ENCODE assay signal across 17 cellular contexts in genomic region chr7:90841759-90842429, GRCh38.
DNase-seq lines count a peak whose midpoint lies in the region; ATAC-seq, FAIRE-seq and TF ChIP-seq lines count a peak whose summit lies in the region.
"Had no signal": no experiment of that assay in that cellular context is flagged by ENCODE, and none has a peak within 500 bp of the region (broad histone marks: within the 10 kb centered on the region; RNA-seq: fewer than 3 reads in every experiment).

No MANE protein-coding gene starts in this region.

- H3K4me1 ChIP-seq in GM12878 (ENCODE audit: control insufficient read depth, insufficient read depth, low read length) (no peaks in the 10 kb centered on the region), psoas muscle (peaks cover 32% of the 10 kb centered on the region)

- SMC1A ChIA-PET in GM12878 (lab: Charles Lee; ENCODE audit: uncharacterized antibody, unreplicated experiment), result interaction anchor here (1.2 to 3.8 kb wide), 8 partner anchors 8 to 193 kb away, joined by 4 to 27 read pairs (median 7); no protein-coding TSS in a partner anchor

- 0 out of 2 replicates have a peak overlapping the region, but pooled peaks have one; percentile 9 for H3K9ac ChIP-seq in GM12878 (ENCODE audit: control insufficient read depth, insufficient read depth, low read length)

- DNase-seq in GM12878 (ENCODE audit: low read depth, low spot score) (no peak), psoas muscle (no peak), activated T-cell treated with anti-CD3 and anti-CD28 coated beads for 4 hours (no peak), foreskin fibroblast (no peak)
- DNase-seq: AML-193; CD4-positive, CD25-positive, alpha-beta regulatory T cell; DMS53; HCEC 1CT; NCI-H1092; NCI-H1694 treated with DMSO at 0.1 percent for 48 hours; NCI-H510A; SHP77 treated with DMSO at 0.1 percent for 48 hours had no signal

- no peak for FAIRE-seq in GM12878 (lab: Jason Lieb, UNC)
- FAIRE-seq: HTR-8/SVneo had no signal

- ATAC-seq in GM18868 (IDR thresholded peaks at IDR 0.05; ENCODE audit: unreplicated experiment) (peak; percentile 38), HG03175 (IDR thresholded peaks at IDR 0.05; ENCODE audit: unreplicated experiment) (peak; percentile 46), GM12878 (no peak; the same call in 1 of the 3 replicates), psoas muscle (peak; percentile 44 to 87 (median 73)), GM19397 (IDR thresholded peaks at IDR 0.05; ENCODE audit: unreplicated experiment) (no peak), GM19324 (IDR thresholded peaks at IDR 0.05; ENCODE audit: low FRiP score, unreplicated experiment) (no peak)

- POLR2A ChIA-PET in GM12878 (lab: Charles Lee), result no interaction called here

- H3K36me3 ChIP-seq in GM12878 (ENCODE audit: control insufficient read depth in 2 of 2, insufficient read depth in 2 of 2, low read length in 1 of 2) (no peaks in the 10 kb centered on the region), psoas muscle (ENCODE audit: insufficient read depth in 1 of 2, low read depth in 1 of 2) (no peaks in the 10 kb centered on the region)

- H3K4me3 ChIP-seq in GM12878 (no peak overlapping the region), psoas muscle (peak overlapping the region; percentile 5), foreskin fibroblast (ENCODE audit: low read depth in 1 of 2, low read length in 2 of 2) (no peak overlapping the region)

- TF ChIP-seq CTCF in GM12878 (IDR thresholded peaks at IDR 0.05 in 2 of 3, conservative IDR thresholded peaks at IDR 0.05 in 1 of 3; ENCODE audit: control insufficient read depth in 2 of 3, extremely low read depth in 1 of 3, insufficient read depth in 1 of 3, low read depth in 3 of 3, low read length in 3 of 3), result no peak
- no peak for TF ChIP-seq CTCF in psoas muscle (IDR thresholded peaks at IDR 0.05)
- TF ChIP-seq CTCF in foreskin fibroblast (IDR thresholded peaks at IDR 0.05; ENCODE audit: low read depth, low read length), result no peak

- CTCF ChIA-PET in GM12878 (lab: Yijun Ruan, JAX), result interaction anchor here (0.8 to 5.0 kb wide), 2 partner anchors 11 to 24 kb away, joined by 3 to 35 read pairs; no protein-coding TSS in a partner anchor

- no peak for TF ChIP-seq RAD21 in GM12878 (IDR thresholded peaks at IDR 0.05; ENCODE audit: insufficient read depth, low read depth, low read length)

- 56% methylated on average over 4 of the region's 4 CpGs for WGBS in GM12878 (ENCODE audit: insufficient coverage, insufficient replicate concordance, low lambda C conversion rate, missing lambda C conversion rate)
- WGBS in psoas muscle, 3 donors, result 56 to 58% (median 58%) methylated on average over 4 of the region's 4 CpGs

- no peak for TF ChIP-seq EP300 in GM12878 (IDR thresholded peaks at IDR 0.05; ENCODE audit: borderline replicate concordance in 1 of 2, control insufficient read depth in 1 of 2, low read depth in 2 of 2, low read length in 2 of 2)

- no TSS peak for BruUV-seq in GM12878 (replicated peaks; lab: Mats Ljungman, UMichigan)

- H3K9me3 ChIP-seq in GM12878 (replicated peaks; ENCODE audit: control insufficient read depth, insufficient read depth, low read length), result peaks cover 2% of the 10 kb centered on the region; the same call in 2 of the 3 replicates
- peaks cover 8% of the 10 kb centered on the region for H3K9me3 ChIP-seq in psoas muscle

- H3K4me2 ChIP-seq in GM12878 (ENCODE audit: control insufficient read depth, insufficient read depth), result peak overlapping the region; percentile 53

- intact Hi-C loops in GM12878 (cut with micrococcal nuclease; ENCODE audit: unreplicated experiment) (no loop called here), psoas muscle (cut with DNase I) (no loop called here)

- H3K27ac ChIP-seq in GM12878 (ENCODE audit: control insufficient read depth, insufficient read depth), result no peak overlapping the region; the same call in 1 of the 2 replicates
- peak overlapping the region; percentile 70 for H3K27ac ChIP-seq in psoas muscle

- no peaks in the 10 kb centered on the region for H4K20me1 ChIP-seq in GM12878 (ENCODE audit: control insufficient read depth, insufficient read depth)

- H2AFZ ChIP-seq in GM12878 (ENCODE audit: control insufficient read depth, low read depth, low read length), result peak overlapping the region; percentile 61

- TF ChIP-seq POLR2A in GM12878 (IDR thresholded peaks at IDR 0.05; ENCODE audit: low read depth, low read length), result no peak

- in situ Hi-C loops in GM12878 (cut with MboI), result no loop called here

- H3K79me2 ChIP-seq in GM12878 (ENCODE audit: control insufficient read depth, insufficient read depth, low read length), result no peaks in the 10 kb centered on the region

- H3K27me3 ChIP-seq in GM12878 (replicated peaks in 1 of 2; ENCODE audit: control insufficient read depth in 2 of 2, insufficient read depth in 2 of 2, low read length in 1 of 2), result no peaks in the 10 kb centered on the region
- H3K27me3 ChIP-seq in psoas muscle (ENCODE audit: insufficient read depth in 3 of 3, low read length in 2 of 3), result no peaks in the 10 kb centered on the region

- RAD21 ChIA-PET in GM12878 (lab: Charles Lee; ENCODE audit: unreplicated experiment), result interaction anchor here (0.9 kb wide), 1 partner anchor 133 kb away, joined by 5 read pairs; no protein-coding TSS in a partner anchor

TF ChIP-seq in GM12878, 131 proteins besides CTCF, POLR2A, EP300 and RAD21 (continues in another document):
- no peak for TF ChIP-seq BCL11A (IDR thresholded peaks at IDR 0.05; ENCODE audit: low read depth, low read length)
- TF ChIP-seq ZBTB40 (IDR thresholded peaks at IDR 0.05; ENCODE audit: borderline replicate concordance), result no peak
- TF ChIP-seq ATF3 (IDR thresholded peaks at IDR 0.05; ENCODE audit: borderline replicate concordance, extremely low read depth, low read depth, low read length), result no peak
- TF ChIP-seq ZZZ3 (IDR thresholded peaks at IDR 0.05; ENCODE audit: control insufficient read depth, insufficient read length, low read depth), result no peak
- no peak for TF ChIP-seq PAX8 (IDR thresholded peaks at IDR 0.05)
- no peak for TF ChIP-seq MYB (IDR thresholded peaks at IDR 0.05; ENCODE audit: borderline replicate concordance, low read depth, low read length)
- no peak for TF ChIP-seq TCF3 (IDR thresholded peaks at IDR 0.05; ENCODE audit: borderline replicate concordance, insufficient read depth, low read depth, low read length)
- no peak for TF ChIP-seq PAX5 (IDR thresholded peaks at IDR 0.05; ENCODE audit: borderline replicate concordance, low read depth, low read length)
- no peak for TF ChIP-seq SUZ12 (IDR thresholded peaks at IDR 0.05; ENCODE audit: unreplicated experiment)
- no peak for TF ChIP-seq CREB1 (IDR thresholded peaks at IDR 0.05; ENCODE audit: low read depth)
- TF ChIP-seq MTA3 (IDR thresholded peaks at IDR 0.05; ENCODE audit: borderline replicate concordance, low read length), result no peak
- no peak for TF ChIP-seq NRF1 (conservative IDR thresholded peaks at IDR 0.05; ENCODE audit: low read depth, low read length)
- TF ChIP-seq SMARCA5 (IDR thresholded peaks at IDR 0.05), result no peak
- TF ChIP-seq CBFB (IDR thresholded peaks at IDR 0.05; ENCODE audit: low read depth), result no peak

Comparison
In these comparisons a context has a peak if more than half of its experiments do, and no peak if none do; other contexts are left out.
1. ATAC-seq: peak in GM18868 (single experiment), HG03175 (single experiment) and psoas muscle (4 of 4); none in GM12878 (single experiment), GM19397 (single experiment) and GM19324 (single experiment).